ENCODE assay signal across 8 cellular contexts in the genomic region with DNA sequence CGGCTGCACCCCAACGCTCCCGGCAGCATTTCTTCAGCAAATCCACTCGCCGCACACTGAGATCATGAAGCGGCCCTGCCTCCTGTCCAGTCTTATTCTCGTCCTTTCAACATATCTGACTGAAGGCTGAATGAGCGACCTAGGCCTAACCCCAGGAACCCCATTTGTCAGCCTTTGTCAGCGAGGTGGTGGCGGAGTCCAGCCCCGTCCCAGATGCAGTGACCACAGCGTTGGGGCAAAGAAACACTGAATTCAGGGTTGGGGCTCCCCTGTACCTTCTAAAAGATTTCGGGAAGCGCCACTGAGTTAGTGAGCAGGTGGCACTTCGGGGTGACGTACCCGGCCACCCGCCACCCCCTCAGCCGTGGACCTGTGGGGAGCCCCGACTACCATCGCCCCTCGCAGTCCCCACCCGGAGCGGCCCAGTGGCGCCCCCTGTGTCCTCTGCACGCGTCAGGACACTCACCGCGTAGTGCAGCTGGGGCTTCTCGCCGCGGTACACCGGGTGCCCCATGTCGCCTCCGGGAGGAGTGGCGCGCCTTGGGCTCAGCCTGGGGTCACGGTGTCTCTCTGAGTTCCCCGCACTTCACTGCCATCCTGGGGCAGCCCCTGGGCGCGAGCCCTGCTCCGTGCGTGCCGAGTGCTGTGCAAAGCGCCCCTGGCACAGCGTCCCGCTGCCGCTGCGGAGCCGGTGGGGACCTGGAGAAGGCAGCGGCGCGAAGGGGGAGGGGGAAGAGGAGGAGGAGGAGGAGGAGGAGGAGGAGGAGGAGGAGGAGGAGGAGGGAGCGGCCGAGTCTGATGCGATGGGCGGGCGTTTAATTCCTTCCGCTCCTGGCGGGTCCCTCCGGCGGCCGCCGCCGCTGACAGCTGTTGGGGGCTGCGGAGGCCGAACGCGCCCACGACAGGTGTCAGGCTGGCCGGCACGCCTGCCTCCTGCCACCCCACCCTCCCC.
A peak's percentile ranks its signal among the peaks of the same experiment; 100 is the strongest.
DNase-seq lines count a peak whose midpoint lies in the region; ATAC-seq, FAIRE-seq and TF ChIP-seq lines count a peak whose summit lies in the region.

No MANE protein-coding gene starts in this region.

- no peak overlapping the region for H3K27ac Mint-ChIP-seq in type B pancreatic cell

- no peak for FAIRE-seq in bronchial epithelial cell (lab: Jason Lieb, UNC)

- no peaks in the 10 kb centered on the region for H3K36me3 Mint-ChIP-seq in type B pancreatic cell

- no peaks in the 10 kb centered on the region for H3K79me2 ChIP-seq in ACC112 (ENCODE audit: control insufficient read depth, insufficient read depth, low read length, unreplicated experiment)

- peaks cover 4% of the 10 kb centered on the region for H3K9me3 Mint-ChIP-seq in type B pancreatic cell

- H3K4me1 ChIP-seq in ACC112 (ENCODE audit: control insufficient read depth, insufficient read depth, low read length, unreplicated experiment) (peaks cover 14% of the 10 kb centered on the region), left lung (no peaks in the 10 kb centered on the region)

- H3K36me3 ChIP-seq in ACC112 (ENCODE audit: insufficient read depth, low read length) (no peaks in the 10 kb centered on the region), bronchial epithelial cell (ENCODE audit: control insufficient read depth, insufficient read depth, low read length) (no peaks in the 10 kb centered on the region), left lung (no peaks in the 10 kb centered on the region)

- peak; percentile 72 for ATAC-seq in left lung

- intact Hi-C loops in left lung (cut with DNase I), result no loop called here

- DNase-seq in GM20000 (ENCODE audit: low spot score) (peak; percentile 32), bronchial epithelial cell (ENCODE audit: low read depth) (no peak), left lung (peak; percentile 38 to 73), type B pancreatic cell (ENCODE audit: extremely low spot score, unreplicated experiment) (peak; percentile 68), COLO829 (ENCODE audit: low spot score) (no peak), NCI-H526 treated with DMSO at 0.1 percent for 48 hours (lab: John Stamatoyannopoulos, UW) (no peak), NCI-H2107 (lab: John Stamatoyannopoulos, UW) (no peak)

- H2AFZ ChIP-seq in ACC112 (ENCODE audit: low read length, unreplicated experiment), result peak overlapping the region; percentile 81

- peak overlapping the region; percentile 84 for H3K4me3 Mint-ChIP-seq in type B pancreatic cell

- peaks cover 6% of the 10 kb centered on the region for H3K27me3 Mint-ChIP-seq in type B pancreatic cell

- H3K27me3 ChIP-seq in ACC112 (ENCODE audit: insufficient read depth, low read length) (no peaks in the 10 kb centered on the region), bronchial epithelial cell (ENCODE audit: control insufficient read depth, insufficient read depth, low read length) (no peaks in the 10 kb centered on the region), left lung (peaks cover 0 to 28% of the 10 kb centered on the region in 2 donors)

- no peak overlapping the region for H3K27ac ChIP-seq in ACC112 (ENCODE audit: low read depth, low read length)
- H3K27ac ChIP-seq in left lung, result peak overlapping the region in 1 of 2 donors; percentile 55

- H3K9me3 ChIP-seq in left lung, result no peaks in the 10 kb centered on the region

- TF ChIP-seq CTCF in GM20000 (IDR thresholded peaks at IDR 0.05; ENCODE audit: extremely low read depth, missing control alignments) (no peak), bronchial epithelial cell (IDR thresholded peaks at IDR 0.05; ENCODE audit: insufficient read depth, low read length, severe bottlenecking) (peak; percentile 45), left lung (IDR thresholded peaks at IDR 0.05) (no peak), type B pancreatic cell (conservative IDR thresholded peaks at IDR 0.05) (peak; percentile 49)

- peaks cover 2% of the 10 kb centered on the region for H3K4me1 Mint-ChIP-seq in type B pancreatic cell (ENCODE audit: unreplicated experiment)

- H3K4me3 ChIP-seq in ACC112 (ENCODE audit: low read depth, low read length) (peak overlapping the region; percentile 86), bronchial epithelial cell (ENCODE audit: low read depth, low read length) (peak overlapping the region; percentile 42), left lung (peak overlapping the region; percentile 24 to 35)

Comparison
In these comparisons a context has a peak if more than half of its experiments do, and no peak if none do; other contexts are left out.
1. H3K4me3 ChIP-seq: peak in every context shown above with its lines; median percentile 86 in ACC112; 42 in bronchial epithelial cell; 30 in left lung.
2. DNase-seq: peak in GM20000 (single experiment), left lung (2 of 2) and type B pancreatic cell (single experiment); none in bronchial epithelial cell (single experiment), COLO829 (single experiment), NCI-H526 treated with DMSO at 0.1 percent for 48 hours (single experiment) and NCI-H2107 (single experiment).
3. CTCF ChIP-seq: peak in bronchial epithelial cell (single experiment) and type B pancreatic cell (single experiment); none in GM20000 (single experiment) and left lung (0 of 2).